Comparison of ENCODE assay signal across 19 cellular contexts in genomic region chr2:158599609-158600008, GRCh38.
A peak's percentile ranks its signal among the peaks of the same experiment; 100 is the strongest.
DNase-seq lines count a peak whose midpoint lies in the region; ATAC-seq, FAIRE-seq and TF ChIP-seq lines count a peak whose summit lies in the region.
"Had no signal": no experiment of that assay in that cellular context is flagged by ENCODE, and none has a peak within 500 bp of the region (broad histone marks: within the 10 kb centered on the region; RNA-seq: fewer than 3 reads in every experiment).

No MANE protein-coding gene starts in this region.

- H3K4me2 ChIP-seq in HepG2 (ENCODE audit: low read depth, low read length) (no peak overlapping the region), keratinocyte (ENCODE audit: control insufficient read depth, extremely low read depth, insufficient read depth, low read depth, low read length) (peak overlapping the region; percentile 73)

- H3K4me3 ChIP-seq in HepG2 (replicated peaks in 1 of 3; ENCODE audit: insufficient read depth in 1 of 3, low read depth in 2 of 3, low read length in 3 of 3) (no peak overlapping the region), right lobe of liver (no peak overlapping the region), brain microvascular endothelial cell (ENCODE audit: low read depth, low read length) (no peak overlapping the region), keratinocyte (ENCODE audit: control insufficient read depth in 2 of 3, extremely low read depth in 1 of 3, insufficient read depth in 2 of 3, low read depth in 1 of 3, low read length in 3 of 3) (peak overlapping the region in 2 of 3 experiments; percentile 26 to 28), A673 (ENCODE audit: low read depth, low read length, poor library complexity, severe bottlenecking) (no peak overlapping the region)
- H3K4me3 ChIP-seq: adrenal gland, upper lobe of right lung had no signal

- H3K36me3 ChIP-seq in HepG2 (replicated peaks in 1 of 2; ENCODE audit: control insufficient read depth in 1 of 2, insufficient read depth in 2 of 2, low read length in 2 of 2) (peaks cover 6 to 15% of the 10 kb centered on the region in 2 experiments), right lobe of liver (no peaks in the 10 kb centered on the region), brain microvascular endothelial cell (replicated peaks) (peaks cover 5% of the 10 kb centered on the region), keratinocyte (ENCODE audit: control insufficient read depth in 2 of 2, extremely low read depth in 1 of 2, insufficient read depth in 2 of 2, low read length in 2 of 2) (no peaks in the 10 kb centered on the region), A673 (ENCODE audit: insufficient read depth, low read length, poor library complexity, severe bottlenecking) (no peaks in the 10 kb centered on the region)
- H3K36me3 ChIP-seq: adrenal gland, upper lobe of right lung had no signal

- POLR2A ChIA-PET in HepG2 (lab: Yijun Ruan, JAX) (no interaction called here), A673 (lab: Charles Lee; ENCODE audit: low non-redundant PET) (no interaction called here)

- intact Hi-C loops in HepG2 (cut with micrococcal nuclease; ENCODE audit: unreplicated experiment) (no loop called here), right lobe of liver (cut with DNase I) (no loop called here), A673 (cut with micrococcal nuclease; ENCODE audit: unreplicated experiment) (no loop called here)

- H3K27me3 ChIP-seq in HepG2 (ENCODE audit: control insufficient read depth in 1 of 2, insufficient read depth in 2 of 2, low read length in 2 of 2) (no peaks in the 10 kb centered on the region), right lobe of liver (no peaks in the 10 kb centered on the region), brain microvascular endothelial cell (replicated peaks) (no peaks in the 10 kb centered on the region), keratinocyte (ENCODE audit: control insufficient read depth, extremely low read depth, insufficient read depth, low read length) (no peaks in the 10 kb centered on the region), A673 (replicated peaks; ENCODE audit: insufficient read depth, low read depth, low read length, poor library complexity) (no peaks in the 10 kb centered on the region)
- H3K27me3 ChIP-seq: adrenal gland, upper lobe of right lung had no signal

- H3K4me1 ChIP-seq in HepG2 (ENCODE audit: insufficient read depth, low read length), result no peaks in the 10 kb centered on the region
- no peaks in the 10 kb centered on the region for H3K4me1 ChIP-seq in right lobe of liver
- H3K4me1 ChIP-seq in keratinocyte (ENCODE audit: control insufficient read depth, extremely low read depth, insufficient read depth, low read length), result peaks cover 39% of the 10 kb centered on the region
- peaks cover 5% of the 10 kb centered on the region for H3K4me1 ChIP-seq in A673 (ENCODE audit: insufficient read depth, low read length, poor library complexity, severe bottlenecking)

- DNase-seq in HepG2 (ENCODE audit: low spot score), result no peak
- no peak for DNase-seq in right lobe of liver
- peak; percentile 8 for DNase-seq in brain microvascular endothelial cell
- no peak for DNase-seq in keratinocyte (ENCODE audit: low read depth, low spot score)
- no peak for DNase-seq in A673 (ENCODE audit: low spot score)
- no peak for DNase-seq in cerebellar cortex (ENCODE audit: low spot score)
- no peak for DNase-seq in AML-193 (lab: John Stamatoyannopoulos, UW)
- DNase-seq: CD4-positive, alpha-beta T cell; central memory CD4-positive, alpha-beta T cell; DMS79; effector memory CD8-positive, alpha-beta T cell; NCI-H187 treated with DMSO at 0.1 percent for 48 hours; NCI-H446; retina; stimulated activated naive CD4-positive, alpha-beta T cell treated with Interleukin-2 at 50 U/mL for 16 hours; upper lobe of right lung had no signal

- no peaks in the 10 kb centered on the region for H3K9me1 ChIP-seq in keratinocyte (ENCODE audit: control insufficient read depth, extremely low read depth, insufficient read depth, low read length)

- H3K27ac ChIP-seq in HepG2 (ENCODE audit: extremely low read length, insufficient read depth, low read length) (no peak overlapping the region), right lobe of liver (peak overlapping the region in 1 of 3 donors; percentile 18), brain microvascular endothelial cell (peak overlapping the region; percentile 67), keratinocyte (ENCODE audit: control insufficient read depth, insufficient read depth, low read length) (peak overlapping the region; percentile 88), A673 (ENCODE audit: low read depth, low read length, poor library complexity, severe bottlenecking) (no peak overlapping the region)
- H3K27ac ChIP-seq: upper lobe of right lung had no signal

- FAIRE-seq in HepG2 (lab: Jason Lieb, UNC) (no peak), keratinocyte (lab: Jason Lieb, UNC) (no peak)
- FAIRE-seq: frontal cortex had no signal

- H2AFZ ChIP-seq in HepG2 (ENCODE audit: low read length), result no peak overlapping the region
- H2AFZ ChIP-seq in keratinocyte (ENCODE audit: control insufficient read depth, low read length), result no peak overlapping the region

- ATAC-seq in HepG2 (peak; percentile 54), right lobe of liver (no peak), HG02973 (IDR thresholded peaks at IDR 0.05; ENCODE audit: unreplicated experiment) (no peak)
- ATAC-seq: effector memory CD8-positive, alpha-beta T cell had no signal

- dilution Hi-C loops in keratinocyte (cut with MboI; ENCODE audit: extremely low pct_ligation_motif_present, low sequenced_read_pairs), result no loop called here

- no peak for TF ChIP-seq RAD21 in HepG2 (CRISPR knock-in tag; IDR thresholded peaks at IDR 0.05)

- CTCF ChIA-PET in HepG2 (lab: Yijun Ruan, JAX; ENCODE audit: low intra/inter-chr PET ratio, low total read pairs), result no interaction called here
- CTCF ChIA-PET in A673 (lab: Charles Lee), result no interaction called here

- H3K9ac ChIP-seq in HepG2 (ENCODE audit: insufficient read depth, low read depth, low read length), result no peak overlapping the region
- peak overlapping the region; percentile 31 for H3K9ac ChIP-seq in keratinocyte (ENCODE audit: control insufficient read depth, extremely low read depth, insufficient read depth, low read length)

- in situ Hi-C loops in HepG2 (cut with HindIII; ENCODE audit: extremely low pct_ligation_motif_present, low pct_unique_long_range_greater_than_20kb) (no loop called here), brain microvascular endothelial cell (cut with HindIII; ENCODE audit: low pct_ligation_motif_present, low sequenced_read_pairs) (no loop called here)

- no peak for TF ChIP-seq CTCF in HepG2 (CRISPR knock-in tag; IDR thresholded peaks at IDR 0.05)
- TF ChIP-seq CTCF in right lobe of liver (IDR thresholded peaks at IDR 0.05), result no peak
- no peak for TF ChIP-seq CTCF in brain microvascular endothelial cell (IDR thresholded peaks at IDR 0.05; ENCODE audit: low read depth, low read length, missing control alignments)
- TF ChIP-seq CTCF in keratinocyte (optimal IDR thresholded peaks at IDR 0.05 in 1 of 3, IDR thresholded peaks at IDR 0.05 in 1 of 3, conservative IDR thresholded peaks at IDR 0.05 in 1 of 3; ENCODE audit: extremely low read depth in 1 of 3, insufficient read depth in 2 of 3, low read length in 3 of 3), result no peak
- TF ChIP-seq CTCF in A673 (conservative IDR thresholded peaks at IDR 0.05; ENCODE audit: low read depth, low read length), result no peak

- H4K20me1 ChIP-seq in HepG2 (ENCODE audit: insufficient read depth, low read length), result no peaks in the 10 kb centered on the region
- H4K20me1 ChIP-seq in keratinocyte (ENCODE audit: control insufficient read depth, extremely low read depth, insufficient read depth, low read length), result no peaks in the 10 kb centered on the region

- TF ChIP-seq EP300 in HepG2 (IDR thresholded peaks at IDR 0.05; ENCODE audit: low read depth in 2 of 2, low read length in 2 of 2) (no peak), HepG2 (CRISPR knock-in tag; IDR thresholded peaks at IDR 0.05; ENCODE audit: borderline replicate concordance) (no peak)

- TF ChIP-seq POLR2A in HepG2 (IDR thresholded peaks at IDR 0.05; ENCODE audit: insufficient read depth in 1 of 2, low read depth in 2 of 2, low read length in 2 of 2) (no peak), right lobe of liver (IDR thresholded peaks at IDR 0.05) (no peak)

- no peaks in the 10 kb centered on the region for H3K9me3 ChIP-seq in HepG2 (ENCODE audit: low read length)
- no peaks in the 10 kb centered on the region for H3K9me3 ChIP-seq in right lobe of liver
- H3K9me3 ChIP-seq in keratinocyte (ENCODE audit: control insufficient read depth, low read depth, low read length), result no peaks in the 10 kb centered on the region
- H3K9me3 ChIP-seq in A673 (ENCODE audit: low read depth, low read length, poor library complexity, severe bottlenecking), result no peaks in the 10 kb centered on the region
- H3K9me3 ChIP-seq: adrenal gland, upper lobe of right lung had no signal

- H3K79me2 ChIP-seq in HepG2 (ENCODE audit: insufficient read depth, low read length) (peaks cover 3% of the 10 kb centered on the region), keratinocyte (ENCODE audit: control insufficient read depth, insufficient read depth, low read length) (peaks cover 3% of the 10 kb centered on the region)

- BruUV-seq in HepG2 (replicated peaks; lab: Mats Ljungman, UMichigan) (no TSS peak), A673 (replicated peaks; lab: Mats Ljungman, UMichigan) (no TSS peak)

TF ChIP-seq in HepG2, 621 proteins besides CTCF, POLR2A, EP300 and RAD21:
- no peak for TF ChIP-seq ZNF121 (CRISPR knock-in tag; IDR thresholded peaks at IDR 0.05)

Comparison
In these comparisons a context has a peak if more than half of its experiments do, and no peak if none do; other contexts are left out.
1. H3K27ac ChIP-seq: peak in brain microvascular endothelial cell (single experiment) and keratinocyte (single experiment); none in HepG2 (single experiment) and A673 (single experiment).
2. H3K4me3 ChIP-seq: peak in keratinocyte (2 of 3); none in HepG2 (0 of 3), right lobe of liver (0 of 3), brain microvascular endothelial cell (single experiment) and A673 (single experiment).